Comparison of ENCODE assay signal across 12 cellular contexts in the genomic region with DNA sequence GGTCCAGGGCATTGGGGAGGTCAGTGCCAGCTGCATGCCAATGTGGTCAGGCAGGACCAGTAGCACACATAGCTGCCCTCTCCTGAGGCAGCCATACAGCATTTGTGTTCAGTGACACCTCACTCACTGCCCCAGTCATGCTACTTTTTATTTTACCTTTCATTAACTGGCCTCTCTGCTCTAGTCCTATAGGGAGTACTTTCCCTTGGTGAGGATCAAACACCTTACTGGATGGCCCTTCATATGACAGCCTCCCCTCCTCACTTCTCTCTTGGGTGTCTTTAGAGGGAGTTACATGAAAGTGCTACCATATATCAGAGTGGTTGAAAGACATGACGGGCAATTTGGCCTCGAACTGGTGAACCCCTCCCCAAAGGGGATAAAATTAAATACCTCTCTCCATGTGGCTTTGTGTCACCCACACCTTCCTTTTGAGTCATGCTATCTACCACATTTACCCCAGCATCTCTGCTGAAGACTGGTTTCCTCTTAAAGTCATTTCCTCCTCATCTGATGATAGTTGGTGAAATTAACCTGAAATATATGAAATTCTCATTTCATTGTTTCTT. TPM values are rescaled to one million over a fixed set of nuclear protein-coding genes. Genes with fewer than 3 reads are reported as not detected.
DNase-seq lines count a peak whose midpoint lies in the region; ATAC-seq and TF ChIP-seq lines count a peak whose summit lies in the region.
"Had no signal": no experiment of that assay in that cellular context is flagged by ENCODE, and none has a peak within 500 bp of the region (broad histone marks: within the 10 kb centered on the region; RNA-seq: fewer than 3 reads in every experiment).

No MANE protein-coding gene starts in this region.

- H3K9me3 Mint-ChIP-seq in CD8-positive, alpha-beta T cell, result no peaks in the 10 kb centered on the region
- H3K9me3 Mint-ChIP-seq in activated T-cell treated with anti-CD3 and anti-CD28 coated beads, Interleukin-2, amount 50 U/mL, for 24 hours, result no peaks in the 10 kb centered on the region
- H3K9me3 Mint-ChIP-seq in naive thymus-derived CD4-positive, alpha-beta T cell, result no peaks in the 10 kb centered on the region
- H3K9me3 Mint-ChIP-seq: CD14-positive monocyte had no signal

- H3K4me1 ChIP-seq in CD8-positive, alpha-beta T cell (ENCODE audit: insufficient read depth, low read length), result peaks cover 8% of the 10 kb centered on the region
- peaks cover 0 to 11% of the 10 kb centered on the region in 2 donors for H3K4me1 ChIP-seq in naive thymus-derived CD4-positive, alpha-beta T cell (ENCODE audit: control insufficient read depth in 2 of 2, insufficient read depth in 2 of 2, low read length in 2 of 2)

- H3K27me3 Mint-ChIP-seq in CD8-positive, alpha-beta T cell (ENCODE audit: low read depth), result peaks cover 2% of the 10 kb centered on the region
- H3K27me3 Mint-ChIP-seq in activated T-cell treated with anti-CD3 and anti-CD28 coated beads, Interleukin-2, amount 50 U/mL, for 24 hours, result no peaks in the 10 kb centered on the region
- H3K27me3 Mint-ChIP-seq in naive thymus-derived CD4-positive, alpha-beta T cell, result no peaks in the 10 kb centered on the region

- no peak overlapping the region for H3K4me3 Mint-ChIP-seq in CD8-positive, alpha-beta T cell
- H3K4me3 Mint-ChIP-seq in activated T-cell treated with anti-CD3 and anti-CD28 coated beads, Interleukin-2, amount 50 U/mL, for 24 hours, result peak overlapping the region; percentile 58
- H3K4me3 Mint-ChIP-seq in naive thymus-derived CD4-positive, alpha-beta T cell, result peak overlapping the region in 1 of 10 donors; percentile 75
- H3K4me3 Mint-ChIP-seq: CD14-positive monocyte had no signal

- no peak overlapping the region for H3K4me3 ChIP-seq in CD8-positive, alpha-beta T cell (ENCODE audit: low read depth, low read length)
- H3K4me3 ChIP-seq in naive thymus-derived CD4-positive, alpha-beta T cell (ENCODE audit: low read length), result no peak overlapping the region
- H3K4me3 ChIP-seq: pancreas had no signal

- TF ChIP-seq CTCF in CD8-positive, alpha-beta T cell (IDR thresholded peaks at IDR 0.05), result no peak
- TF ChIP-seq CTCF in RWPE1 (conservative IDR thresholded peaks at IDR 0.05; ENCODE audit: low read depth), result no peak

- H3K27ac ChIP-seq in CD8-positive, alpha-beta T cell (ENCODE audit: low read depth, low read length), result no peak overlapping the region
- H3K27ac ChIP-seq in naive thymus-derived CD4-positive, alpha-beta T cell (ENCODE audit: low read depth, low read length), result no peak overlapping the region
- H3K27ac ChIP-seq in RWPE1, result no peak overlapping the region

- H3K36me3 Mint-ChIP-seq in CD8-positive, alpha-beta T cell, result peaks cover 21% of the 10 kb centered on the region
- H3K36me3 Mint-ChIP-seq in activated T-cell treated with anti-CD3 and anti-CD28 coated beads, Interleukin-2, amount 50 U/mL, for 24 hours (ENCODE audit: low read depth), result peaks cover 30% of the 10 kb centered on the region
- peaks cover 0 to 10% (median 5%) of the 10 kb centered on the region in 5 donors for H3K36me3 Mint-ChIP-seq in naive thymus-derived CD4-positive, alpha-beta T cell

- POLR2A ChIA-PET in CD8-positive, alpha-beta T cell (lab: Charles Lee), result no interaction called here
- POLR2A ChIA-PET in naive thymus-derived CD4-positive, alpha-beta T cell (lab: Charles Lee), result no interaction called here
- POLR2A ChIA-PET in RWPE1 (lab: Yijun Ruan, JAX; ENCODE audit: low non-redundant PET), result no interaction called here

- peak overlapping the region; percentile 55 for H3K27ac Mint-ChIP-seq in CD8-positive, alpha-beta T cell
- peak overlapping the region; percentile 90 for H3K27ac Mint-ChIP-seq in activated T-cell treated with anti-CD3 and anti-CD28 coated beads, Interleukin-2, amount 50 U/mL, for 24 hours
- peak overlapping the region in 4 of 9 donors; percentile 26 to 75 (median 56) for H3K27ac Mint-ChIP-seq in naive thymus-derived CD4-positive, alpha-beta T cell

- no peaks in the 10 kb centered on the region for H3K36me3 ChIP-seq in CD8-positive, alpha-beta T cell (ENCODE audit: insufficient read depth, low read length)
- H3K36me3 ChIP-seq in naive thymus-derived CD4-positive, alpha-beta T cell (ENCODE audit: control insufficient read depth in 2 of 3, insufficient read depth in 3 of 3, low read length in 3 of 3), result peaks cover 0 to 6% (median 0%) of the 10 kb centered on the region in 3 experiments

- no peaks in the 10 kb centered on the region for H3K27me3 ChIP-seq in CD8-positive, alpha-beta T cell (ENCODE audit: insufficient read depth, low read length)
- H3K27me3 ChIP-seq in naive thymus-derived CD4-positive, alpha-beta T cell (ENCODE audit: control insufficient read depth in 2 of 2, insufficient read depth in 2 of 2, low read length in 2 of 2), result no peaks in the 10 kb centered on the region
- H3K27me3 ChIP-seq: pancreas had no signal

- intact Hi-C loops in CD8-positive, alpha-beta T cell (cut with DNase I, micrococcal nuclease), result loop anchor here in 1 of 2 experiments (10.0 kb wide), 1 partner anchor 111 kb away; no protein-coding TSS in a partner anchor
- intact Hi-C loops in naive thymus-derived CD4-positive, alpha-beta T cell (cut with micrococcal nuclease), result loop anchor here in 1 of 2 donors (10.0 kb wide), 2 partner anchors 101 to 131 kb away; a partner anchor contains a TSS

- H3K4me1 Mint-ChIP-seq in CD8-positive, alpha-beta T cell (ENCODE audit: low read depth), result peaks cover 24% of the 10 kb centered on the region
- H3K4me1 Mint-ChIP-seq in activated T-cell treated with anti-CD3 and anti-CD28 coated beads, Interleukin-2, amount 50 U/mL, for 24 hours (ENCODE audit: low read depth), result peaks cover 37% of the 10 kb centered on the region
- peaks cover 7 to 37% (median 27%) of the 10 kb centered on the region in 7 donors for H3K4me1 Mint-ChIP-seq in naive thymus-derived CD4-positive, alpha-beta T cell

- CTCF ChIA-PET in CD8-positive, alpha-beta T cell (lab: Charles Lee), result interaction anchor here (1.8 to 5.2 kb wide), 2 partner anchors 10 to 26 kb away, joined by 4 to 76 read pairs; no protein-coding TSS in a partner anchor
- CTCF ChIA-PET in naive thymus-derived CD4-positive, alpha-beta T cell (lab: Charles Lee), result no interaction called here
- CTCF ChIA-PET in RWPE1 (lab: Yijun Ruan, JAX), result interaction anchor here (0.6 kb wide), 2 partner anchors 10 to 546 kb away, joined by 3 to 6 read pairs; no protein-coding TSS in a partner anchor

- peak; percentile 56 for ATAC-seq in CD8-positive, alpha-beta T cell
- ATAC-seq in HG03378 (IDR thresholded peaks at IDR 0.05; ENCODE audit: unreplicated experiment), result peak; percentile 46
- peak; percentile 56 for ATAC-seq in naive thymus-derived CD4-positive, alpha-beta T cell

- H3K9me3 ChIP-seq in CD8-positive, alpha-beta T cell (ENCODE audit: low read length), result no peaks in the 10 kb centered on the region
- no peaks in the 10 kb centered on the region for H3K9me3 ChIP-seq in naive thymus-derived CD4-positive, alpha-beta T cell (ENCODE audit: control insufficient read depth in 2 of 3, low read length in 3 of 3)
- H3K9me3 ChIP-seq: pancreas had no signal

- DNase-seq in CD8-positive, alpha-beta T cell, result peak in 1 of 7 experiments; percentile 18
- no peak for DNase-seq in activated T-cell treated with anti-CD3 and anti-CD28 coated beads, Interleukin-2, amount 50 U/mL, for 24 hours
- peak in 1 of 9 donors; percentile 55 for DNase-seq in naive thymus-derived CD4-positive, alpha-beta T cell
- DNase-seq in SIG-M5 treated with dmso at 0.1 percent for 504 hours (lab: John Stamatoyannopoulos, UW; ENCODE audit: unreplicated experiment) (no peak), DMS153 treated with DMSO at 0.1 percent for 48 hours (lab: John Stamatoyannopoulos, UW; ENCODE audit: unreplicated experiment) (no peak), RWPE1 (ENCODE audit: low spot score) (no peak), COLO829 (ENCODE audit: low spot score) (no peak)
- DNase-seq: substantia nigra had no signal

RNA-seq across cellular contexts. Expression of a gene that starts 17.6 kb away (rescaled TPM):
- total RNA-seq in CD8-positive, alpha-beta T cell, result not detected
- not detected for total RNA-seq in naive thymus-derived CD4-positive, alpha-beta T cell
- polyA plus RNA-seq in naive thymus-derived CD4-positive, alpha-beta T cell, result not detected
- total RNA-seq: pancreas; T-helper 1 cell treated with Interleukin-12 subunit alpha and Interleukin-12 subunit beta and Interleukin-4 antibody, amounts not matched to agents 30 ng/mL and 1 ng/mL, for 36 hours had no signal
- polyA plus RNA-seq: CD14-positive monocyte had no signal

RNA-seq across cellular contexts. Expression of a gene that starts 40.0 kb away (rescaled TPM):
- total RNA-seq in CD8-positive, alpha-beta T cell, result 1 to 10 TPM; 5.1 to 6.3 TPM
- 100 to 1,000 TPM in 1 of 5 experiments, 10 to 100 TPM in 1, 1 to 10 TPM in 3; 8.0 to 132 (median 9.7) TPM for total RNA-seq in naive thymus-derived CD4-positive, alpha-beta T cell
- polyA plus RNA-seq in naive thymus-derived CD4-positive, alpha-beta T cell, result 1 to 10 TPM; 4.4 to 4.7 TPM
